ENCODE assay signal across 24 cellular contexts in the genomic region with DNA sequence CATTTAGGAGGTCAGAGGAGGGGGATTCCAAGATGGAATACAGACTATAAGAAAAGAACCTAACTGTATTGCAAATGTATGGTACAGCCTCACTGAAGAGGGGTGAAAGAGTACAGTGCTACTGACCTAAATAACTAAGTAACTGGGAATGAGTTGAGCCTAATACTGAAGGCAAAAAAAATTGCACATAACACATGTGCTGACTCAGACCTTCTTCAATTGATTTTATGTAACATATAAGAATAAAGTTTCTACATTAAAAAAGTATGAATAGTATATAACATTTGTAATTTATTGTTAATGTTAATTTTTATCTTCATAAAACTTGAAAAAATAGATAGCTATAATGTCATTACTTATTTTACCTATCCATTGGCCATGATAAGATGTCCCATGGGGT.
"Had no signal": no experiment of that assay in that cellular context is flagged by ENCODE, and none has a peak within 500 bp of the region (broad histone marks: within the 10 kb centered on the region; RNA-seq: fewer than 3 reads in every experiment).

No MANE protein-coding gene starts in this region.

- H3K36me3 Mint-ChIP-seq: WTC11 had no signal

- H3K4me1 ChIP-seq: adrenal gland, pancreas, psoas muscle, right atrium auricular region, thyroid gland had no signal

- DNase-seq: activated CD4-positive, alpha-beta T cell treated with anti-CD3 and anti-CD28 coated beads for 36 hours; activated CD8-positive, alpha-beta memory T cell treated with anti-CD3 and anti-CD28 coated beads, Interleukin-2, amount 10 ng/mL, durations not matched to agents 7 days and 5 days; activated CD8-positive, alpha-beta T cell treated with anti-CD3 and anti-CD28 coated beads for 36 hours; activated naive CD4-positive, alpha-beta T cell treated with anti-CD3 and anti-CD28 coated beads for 36 hours; adrenal gland; central memory CD4-positive, alpha-beta T cell; effector memory CD8-positive, alpha-beta T cell; foreskin melanocyte; hippocampal formation; kidney glomerular epithelial cell; left lung; nephron progenitor cell; pancreas; psoas muscle; stimulated activated CD4-positive, alpha-beta T cell treated with anti-CD3 and anti-CD28 coated beads, Interleukin-12 subunit alpha, Interleukin-12 subunit beta, amount 100 ng/mL, for 4 hours; stimulated activated CD4-positive, alpha-beta T cell treated with anti-CD3 and anti-CD28 coated beads, Interleukin-4, amount 100 ng/mL, for 4 hours; substantia nigra; T1000; thyroid gland had no signal

- H3K4me3 Mint-ChIP-seq: activated CD4-positive, alpha-beta T cell treated with anti-CD3 and anti-CD28 coated beads for 36 hours; activated CD8-positive, alpha-beta memory T cell treated with anti-CD3 and anti-CD28 coated beads, Interleukin-2, amount 10 ng/mL, durations not matched to agents 7 days and 5 days; activated CD8-positive, alpha-beta T cell treated with anti-CD3 and anti-CD28 coated beads for 36 hours; activated naive CD4-positive, alpha-beta T cell treated with anti-CD3 and anti-CD28 coated beads for 36 hours; effector memory CD8-positive, alpha-beta T cell; nephron progenitor cell; stimulated activated naive CD8-positive, alpha-beta T cell treated with anti-CD3 and anti-CD28 coated beads, Interleukin-15, Interleukin-2, amounts not matched to agents 100 ng/mL and 50 ng/mL, for 24 hours; WTC11 had no signal

- H3K27me3 Mint-ChIP-seq: activated CD4-positive, alpha-beta T cell treated with anti-CD3 and anti-CD28 coated beads for 36 hours; activated CD8-positive, alpha-beta memory T cell treated with anti-CD3 and anti-CD28 coated beads, Interleukin-2, amount 10 ng/mL, durations not matched to agents 7 days and 5 days; activated CD8-positive, alpha-beta T cell treated with anti-CD3 and anti-CD28 coated beads for 36 hours; effector memory CD8-positive, alpha-beta T cell; stimulated activated naive CD8-positive, alpha-beta T cell treated with anti-CD3 and anti-CD28 coated beads, Interleukin-15, Interleukin-2, amounts not matched to agents 100 ng/mL and 50 ng/mL, for 24 hours had no signal

- H3K9me3 Mint-ChIP-seq: activated CD8-positive, alpha-beta T cell treated with anti-CD3 and anti-CD28 coated beads for 36 hours; activated naive CD4-positive, alpha-beta T cell treated with anti-CD3 and anti-CD28 coated beads for 36 hours; effector memory CD8-positive, alpha-beta T cell; nephron progenitor cell; stimulated activated naive CD8-positive, alpha-beta T cell treated with anti-CD3 and anti-CD28 coated beads, Interleukin-15, Interleukin-2, amounts not matched to agents 100 ng/mL and 50 ng/mL, for 24 hours; WTC11 had no signal

- H3K9me3 ChIP-seq: adrenal gland, left lung, pancreas, psoas muscle, right atrium auricular region, thyroid gland had no signal

- H3K27ac Mint-ChIP-seq: activated CD8-positive, alpha-beta memory T cell treated with anti-CD3 and anti-CD28 coated beads, Interleukin-2, amount 10 ng/mL, durations not matched to agents 7 days and 5 days; activated naive CD4-positive, alpha-beta T cell treated with anti-CD3 and anti-CD28 coated beads for 36 hours; nephron progenitor cell; stimulated activated naive CD8-positive, alpha-beta T cell treated with anti-CD3 and anti-CD28 coated beads, Interleukin-15, Interleukin-2, amounts not matched to agents 100 ng/mL and 50 ng/mL, for 24 hours; WTC11 had no signal

- H3K4me1 Mint-ChIP-seq: nephron progenitor cell, WTC11 had no signal

- H3K27me3 ChIP-seq: adrenal gland, left lung, pancreas, right atrium auricular region, thyroid gland had no signal

- ATAC-seq: activated CD4-positive, alpha-beta T cell treated with anti-CD3 and anti-CD28 coated beads for 36 hours; activated CD8-positive, alpha-beta memory T cell treated with anti-CD3 and anti-CD28 coated beads, Interleukin-2, amount 10 ng/mL, durations not matched to agents 7 days and 5 days; activated CD8-positive, alpha-beta T cell treated with anti-CD3 and anti-CD28 coated beads for 36 hours; effector memory CD8-positive, alpha-beta T cell; esophagus mucosa; left lung; pancreas; psoas muscle; WTC11 had no signal

- H3K4me3 ChIP-seq: adrenal gland, left lung, lung, pancreas, psoas muscle, right atrium auricular region, thyroid gland had no signal

- H3K36me3 ChIP-seq: adrenal gland, pancreas, thyroid gland had no signal

- H3K27ac ChIP-seq: adrenal gland, left lung, pancreas, psoas muscle, right atrium auricular region, thyroid gland had no signal
